ENCODE assay signal across 8 cellular contexts in genomic region chr20:41173161-41173721, GRCh38. TPM values are rescaled to one million over a fixed set of nuclear protein-coding genes. Genes with fewer than 3 reads are reported as not detected.
A peak's percentile ranks its signal among the peaks of the same experiment; 100 is the strongest.
DNase-seq lines count a peak whose midpoint lies in the region; ATAC-seq and TF ChIP-seq lines count a peak whose summit lies in the region.

No MANE protein-coding gene starts in this region.

- H3K9me3 Mint-ChIP-seq in activated naive CD4-positive, alpha-beta T cell treated with anti-CD3 and anti-CD28 coated beads, Interleukin-2, amount 10 ng/mL, durations not matched to agents 7 days and 5 days, result no peaks in the 10 kb centered on the region
- peaks cover 22% of the 10 kb centered on the region for H3K9me3 Mint-ChIP-seq in glutamatergic neuron (ENCODE audit: unreplicated experiment)

- no peaks in the 10 kb centered on the region for H4K20me1 ChIP-seq in Karpas-422 (ENCODE audit: insufficient read depth, low read depth, low read length)

- H3K4me1 ChIP-seq in Karpas-422 (ENCODE audit: low read length), result no peaks in the 10 kb centered on the region
- peaks cover 27% of the 10 kb centered on the region for H3K4me1 ChIP-seq in SJSA1 (replicated peaks)
- H3K4me1 ChIP-seq in trophoblast cell (ENCODE audit: control insufficient read depth in 1 of 2, insufficient read depth in 2 of 2, low read length in 2 of 2), result peaks cover 4 to 8% of the 10 kb centered on the region in 2 experiments
- peaks cover 38 to 64% of the 10 kb centered on the region in 2 donors for H3K4me1 ChIP-seq in thoracic aorta (ENCODE audit: control insufficient read depth in 1 of 2, low read depth in 2 of 2)

- TF ChIP-seq CTCF in GM10266 (IDR thresholded peaks at IDR 0.05; ENCODE audit: control insufficient read depth, insufficient read depth, low read depth, missing control alignments), result peak; percentile 93
- TF ChIP-seq CTCF in glutamatergic neuron (IDR thresholded peaks at IDR 0.05; ENCODE audit: partially characterized antibody, unreplicated experiment), result peak; percentile 88
- peak; percentile 93 for TF ChIP-seq CTCF in thoracic aorta (IDR thresholded peaks at IDR 0.05)

- H3K14ac ChIP-seq in trophoblast cell (ENCODE audit: low read length), result no peak overlapping the region

- no CpG with 5 or more reads among the region's 9 CpGs for WGBS in trophoblast cell (ENCODE audit: extremely low coverage, insufficient coverage, insufficient read length)

- H3K36me3 Mint-ChIP-seq in activated naive CD4-positive, alpha-beta T cell treated with anti-CD3 and anti-CD28 coated beads, Interleukin-2, amount 10 ng/mL, durations not matched to agents 7 days and 5 days, result peaks cover 90% of the 10 kb centered on the region
- peaks cover 4% of the 10 kb centered on the region for H3K36me3 Mint-ChIP-seq in glutamatergic neuron (ENCODE audit: unreplicated experiment)

- H2BK120ac ChIP-seq in trophoblast cell (ENCODE audit: insufficient read depth, low read length, poor library complexity), result no peak overlapping the region

- H3K27me3 ChIP-seq in Karpas-422 (ENCODE audit: low read length) (no peaks in the 10 kb centered on the region), SJSA1 (replicated peaks) (no peaks in the 10 kb centered on the region), trophoblast cell (ENCODE audit: insufficient read depth, low read length) (no peaks in the 10 kb centered on the region), thoracic aorta (replicated peaks; ENCODE audit: insufficient read depth) (no peaks in the 10 kb centered on the region)

- H3K79me2 ChIP-seq in Karpas-422 (ENCODE audit: low read length), result no peaks in the 10 kb centered on the region
- H3K79me2 ChIP-seq in trophoblast cell (ENCODE audit: control insufficient read depth, insufficient read depth, low read length, poor library complexity), result no peaks in the 10 kb centered on the region

- H4K8ac ChIP-seq in trophoblast cell (ENCODE audit: low read depth, low read length), result no peak overlapping the region

- ATAC-seq in thoracic aorta (ENCODE audit: insufficient number of reproducible peaks, low FRiP score, low read depth), result peak; percentile 40
- no peak for ATAC-seq in GM18907 (IDR thresholded peaks at IDR 0.05; ENCODE audit: unreplicated experiment)

- H3K9ac ChIP-seq in Karpas-422 (ENCODE audit: low read length) (no peak overlapping the region), trophoblast cell (ENCODE audit: low read length) (no peak overlapping the region)

- no peak overlapping the region for H3K23ac ChIP-seq in trophoblast cell (ENCODE audit: low read length)

- no peak overlapping the region for H2BK12ac ChIP-seq in trophoblast cell (ENCODE audit: low read length)

- peaks cover 22% of the 10 kb centered on the region for H3K4me1 Mint-ChIP-seq in activated naive CD4-positive, alpha-beta T cell treated with anti-CD3 and anti-CD28 coated beads, Interleukin-2, amount 10 ng/mL, durations not matched to agents 7 days and 5 days
- H3K4me1 Mint-ChIP-seq in glutamatergic neuron (ENCODE audit: low read depth, unreplicated experiment), result peaks cover 7% of the 10 kb centered on the region

- H3K36me3 ChIP-seq in Karpas-422 (ENCODE audit: insufficient read depth, low read length) (peaks cover 5% of the 10 kb centered on the region; the same call in 1 of the 2 replicates), SJSA1 (peaks cover 92% of the 10 kb centered on the region), trophoblast cell (ENCODE audit: control insufficient read depth in 1 of 2, insufficient read depth in 2 of 2, low read length in 2 of 2) (peaks cover 77 to 84% of the 10 kb centered on the region in 2 experiments), thoracic aorta (peaks cover 14% of the 10 kb centered on the region)

- no peaks in the 10 kb centered on the region for H3K79me1 ChIP-seq in trophoblast cell (ENCODE audit: low read length)

- no peaks in the 10 kb centered on the region for H3K27me3 Mint-ChIP-seq in activated naive CD4-positive, alpha-beta T cell treated with anti-CD3 and anti-CD28 coated beads, Interleukin-2, amount 10 ng/mL, durations not matched to agents 7 days and 5 days
- H3K27me3 Mint-ChIP-seq in glutamatergic neuron (ENCODE audit: unreplicated experiment), result peaks cover 22% of the 10 kb centered on the region

- H3K27ac ChIP-seq in Karpas-422 (ENCODE audit: low read length) (no peak overlapping the region), SJSA1 (no peak overlapping the region), trophoblast cell (ENCODE audit: low read depth, low read length) (no peak overlapping the region), thoracic aorta (peak overlapping the region; percentile 84 to 95)

- CTCF ChIA-PET in activated naive CD4-positive, alpha-beta T cell treated with anti-CD3 and anti-CD28 coated beads, Interleukin-2, amount 10 ng/mL, durations not matched to agents 7 days and 5 days (lab: Charles Lee), result interaction anchor here (0.7 to 3.4 kb wide), 23 partner anchors 8 to 238 kb away, joined by 3 to 41 read pairs (median 5); partner anchors contain the start of gene LPIN3

- no peak overlapping the region for H3K4me2 ChIP-seq in Karpas-422 (ENCODE audit: low read depth, low read length, poor library complexity, severe bottlenecking)
- H3K4me2 ChIP-seq in trophoblast cell (ENCODE audit: low read length), result no peak overlapping the region

- H2AFZ ChIP-seq in Karpas-422 (ENCODE audit: low read length) (no peak overlapping the region), trophoblast cell (ENCODE audit: insufficient read depth, low read length, poor library complexity) (no peak overlapping the region)

- H3K27ac Mint-ChIP-seq in activated naive CD4-positive, alpha-beta T cell treated with anti-CD3 and anti-CD28 coated beads, Interleukin-2, amount 10 ng/mL, durations not matched to agents 7 days and 5 days, result peak overlapping the region; percentile 75
- peak overlapping the region; percentile 91 for H3K27ac Mint-ChIP-seq in glutamatergic neuron (ENCODE audit: unreplicated experiment)

- H3K9me2 ChIP-seq in Karpas-422 (replicated peaks; ENCODE audit: insufficient read depth, low read length), result no peaks in the 10 kb centered on the region

- no peak overlapping the region for H3K18ac ChIP-seq in trophoblast cell (ENCODE audit: low read length)

- DNase-seq in GM10266 (ENCODE audit: extremely low spot score) (peak; percentile 54), Karpas-422 (peak; percentile 82), SJSA1 (ENCODE audit: low read depth in 1 of 2, low spot score in 2 of 2) (peak; percentile 68 to 76), glutamatergic neuron (peak; percentile 91), trophoblast cell (peak; percentile 53 to 81), thoracic aorta (ENCODE audit: low spot score) (peak; percentile 51)
- peak; percentile 73 for DNase-seq in activated naive CD4-positive, alpha-beta T cell treated with anti-CD3 and anti-CD28 coated beads, Interleukin-2, amount 10 ng/mL, durations not matched to agents 7 days and 5 days

- H4K91ac ChIP-seq in trophoblast cell (ENCODE audit: low read depth, low read length), result no peak overlapping the region

- H3K4ac ChIP-seq in trophoblast cell (ENCODE audit: low read depth, low read length), result no peak overlapping the region

- H3K4me3 Mint-ChIP-seq in activated naive CD4-positive, alpha-beta T cell treated with anti-CD3 and anti-CD28 coated beads, Interleukin-2, amount 10 ng/mL, durations not matched to agents 7 days and 5 days, result no peak overlapping the region
- no peak overlapping the region for H3K4me3 Mint-ChIP-seq in glutamatergic neuron (ENCODE audit: unreplicated experiment)

- H3K9me3 ChIP-seq in Karpas-422 (ENCODE audit: low read length) (no peaks in the 10 kb centered on the region), SJSA1 (replicated peaks) (no peaks in the 10 kb centered on the region), trophoblast cell (ENCODE audit: insufficient read depth, low read depth, low read length) (no peaks in the 10 kb centered on the region), thoracic aorta (no peaks in the 10 kb centered on the region)

- H2AK5ac ChIP-seq in trophoblast cell (ENCODE audit: low read length), result no peak overlapping the region

- H2BK5ac ChIP-seq in trophoblast cell (ENCODE audit: low read depth, low read length, poor library complexity), result no peak overlapping the region

- H3K4me3 ChIP-seq in Karpas-422 (ENCODE audit: low read length), result no peak overlapping the region
- no peak overlapping the region for H3K4me3 ChIP-seq in SJSA1
- no peak overlapping the region for H3K4me3 ChIP-seq in trophoblast cell (ENCODE audit: low read depth, low read length)
- no peak overlapping the region for H3K4me3 ChIP-seq in thoracic aorta

- no peak overlapping the region for H4K12ac ChIP-seq in trophoblast cell (ENCODE audit: low read depth, low read length)

RNA-seq across cellular contexts. Expression of gene PLCG1, which starts 35.9 kb away (rescaled TPM):
- total RNA-seq in Karpas-422 (2014; rRNA removed; shearing (Covaris generic); ENCODE audit: low replicate concordance), result 48.6 and 69.0 TPM in 2 replicates
- 49.4 and 69.1 TPM in 2 replicates for total RNA-seq in SJSA1 (2014; rRNA removed; shearing (Covaris generic))
- total RNA-seq in glutamatergic neuron (ENCODE audit: unreplicated experiment) (458 TPM), thoracic aorta (100 to 1,000 TPM; 185 to 255 TPM)
- polyA plus RNA-seq in trophoblast cell (2013), result 55.4 and 60.6 TPM in 2 replicates

Comparison
In these comparisons a context has a peak if more than half of its experiments do, and no peak if none do; other contexts are left out.
1. H3K27ac ChIP-seq: peak in thoracic aorta (2 of 2); none in Karpas-422 (single experiment), SJSA1 (single experiment) and trophoblast cell (single experiment).
2. Peak in every context shown above with its lines, with median percentiles within 50 percentile points of each other: DNase-seq and CTCF ChIP-seq.